Comparison of ENCODE assay signal across 1 cellular context in genomic region chr1:162988869-162989268, GRCh38.
TF ChIP-seq lines count a peak whose summit lies in the region.

No MANE protein-coding gene starts in this region.

TF ChIP-seq in HepG2, 621 proteins besides CTCF, POLR2A, EP300 and RAD21 (continued from another document):
- TF ChIP-seq DRAP1 (CRISPR knock-in tag; IDR thresholded peaks at IDR 0.05), result no peak
- no peak for TF ChIP-seq ZNF556 (CRISPR knock-in tag; IDR thresholded peaks at IDR 0.05; ENCODE audit: borderline replicate concordance)
- TF ChIP-seq ZNF512 (CRISPR knock-in tag; IDR thresholded peaks at IDR 0.05), result no peak
- TF ChIP-seq KLF16 (CRISPR knock-in tag; IDR thresholded peaks at IDR 0.05), result no peak
- TF ChIP-seq KLF6 (CRISPR knock-in tag; IDR thresholded peaks at IDR 0.05), result no peak
- no peak for TF ChIP-seq ZNF792 (CRISPR knock-in tag; IDR thresholded peaks at IDR 0.05)
- no peak for TF ChIP-seq RBM22 (optimal IDR thresholded peaks at IDR 0.05; ENCODE audit: low read length)
- no peak for TF ChIP-seq PAF1 (CRISPR knock-in tag; IDR thresholded peaks at IDR 0.05)
- no peak for TF ChIP-seq HDAC6 (IDR thresholded peaks at IDR 0.05; ENCODE audit: low read depth, low read length)
- TF ChIP-seq ETV5 (CRISPR knock-in tag; IDR thresholded peaks at IDR 0.05; ENCODE audit: borderline replicate concordance), result no peak
- no peak for TF ChIP-seq SRSF4 (IDR thresholded peaks at IDR 0.05; ENCODE audit: low read depth, low read length, poor library complexity, severe bottlenecking)
- no peak for TF ChIP-seq ARID3A (IDR thresholded peaks at IDR 0.05; ENCODE audit: low read depth, low read length)
- no peak for TF ChIP-seq TFAP4 (IDR thresholded peaks at IDR 0.05; ENCODE audit: borderline replicate concordance, low read depth)
